8 cellular contexts compared by ENCODE assay signal in genomic region chr12:20220339-20220738, GRCh38.
A peak's percentile ranks its signal among the peaks of the same experiment; 100 is the strongest.
DNase-seq lines count a peak whose midpoint lies in the region; ATAC-seq and TF ChIP-seq lines count a peak whose summit lies in the region.

No MANE protein-coding gene starts in this region.

- no peaks in the 10 kb centered on the region for H3F3A ChIP-seq in neural progenitor cell (ENCODE audit: low read depth)

- no peaks in the 10 kb centered on the region for H3K9me3 ChIP-seq in neural progenitor cell (ENCODE audit: low read depth)

- H3K27ac ChIP-seq in neural progenitor cell: no peak overlapping the region

- H3K4me3 Mint-ChIP-seq in neural progenitor cell: no peak overlapping the region

- no peaks in the 10 kb centered on the region for H4K20me1 ChIP-seq in neural progenitor cell (ENCODE audit: low read depth)

- no peak overlapping the region for H3K9ac ChIP-seq in neural progenitor cell

- H2AFZ ChIP-seq in neural progenitor cell (replicated peaks): no peak overlapping the region

- no peaks in the 10 kb centered on the region for H3K4me1 Mint-ChIP-seq in neural progenitor cell

- no peak for ATAC-seq in GM21526 (IDR thresholded peaks at IDR 0.05; ENCODE audit: low FRiP score, unreplicated experiment)

- H3K4me1 ChIP-seq in neural progenitor cell: no peaks in the 10 kb centered on the region

- no peak overlapping the region for H3K4me3 ChIP-seq in GM06990 (replicated peaks; ENCODE audit: low read depth, low read length)
- no peak overlapping the region for H3K4me3 ChIP-seq in NB4 (ENCODE audit: low read depth, low read length)
- no peak overlapping the region for H3K4me3 ChIP-seq in choroid plexus epithelial cell (ENCODE audit: low read depth, low read length)
- no peak overlapping the region for H3K4me3 ChIP-seq in neural progenitor cell

- H3K27me3 ChIP-seq in GM06990 (replicated peaks; ENCODE audit: control insufficient read depth, insufficient read depth, low read length): no peaks in the 10 kb centered on the region
- no peaks in the 10 kb centered on the region for H3K27me3 ChIP-seq in neural progenitor cell

- DNase-seq in GM06990 (ENCODE audit: extremely low read depth, insufficient read length) (no peak), NB4 (ENCODE audit: low read depth) (peak; percentile 62), choroid plexus epithelial cell (ENCODE audit: low read depth) (peak; percentile 80), neural progenitor cell (ENCODE audit: low spot score) (peak; percentile 27), dedifferentiated amniotic fluid mesenchymal stem cell (ENCODE audit: extremely low spot score) (no peak), GF-D8 (lab: John Stamatoyannopoulos, UW) (no peak), NCI-H187 (lab: John Stamatoyannopoulos, UW) (no peak)

- H3K9me3 Mint-ChIP-seq in neural progenitor cell: peaks cover 58% of the 10 kb centered on the region

- no peaks in the 10 kb centered on the region for H3K79me2 ChIP-seq in neural progenitor cell (ENCODE audit: low read depth)

- TF ChIP-seq CTCF in GM06990 (IDR thresholded peaks at IDR 0.05; ENCODE audit: insufficient read depth, low read length, poor library complexity, severe bottlenecking): peak; percentile 27
- TF ChIP-seq CTCF in NB4 (IDR thresholded peaks at IDR 0.05; ENCODE audit: low read depth, low read length): peak; percentile 37
- peak; percentile 58 for TF ChIP-seq CTCF in choroid plexus epithelial cell (conservative IDR thresholded peaks at IDR 0.05; ENCODE audit: low read depth, low read length)
- TF ChIP-seq CTCF in neural progenitor cell (IDR thresholded peaks at IDR 0.05): peak; percentile 41

- TF ChIP-seq POLR2A in NB4 (IDR thresholded peaks at IDR 0.05; ENCODE audit: extremely low read depth, insufficient read length): no peak

- H3K36me3 ChIP-seq in GM06990 (ENCODE audit: control insufficient read depth, insufficient read depth, low read length): no peaks in the 10 kb centered on the region
- H3K36me3 ChIP-seq in neural progenitor cell: no peaks in the 10 kb centered on the region

- peaks cover 27% of the 10 kb centered on the region for H3K36me3 Mint-ChIP-seq in neural progenitor cell

- H3K4me2 ChIP-seq in neural progenitor cell: no peak overlapping the region

- H3K27me3 Mint-ChIP-seq in neural progenitor cell (ENCODE audit: insufficient read depth, low read depth): no peaks in the 10 kb centered on the region

- H3K27ac Mint-ChIP-seq in neural progenitor cell: no peak overlapping the region

Comparison
In these comparisons a context has a peak if more than half of its experiments do, and no peak if none do; other contexts are left out.
1. DNase-seq: peak in NB4 (single experiment), choroid plexus epithelial cell (single experiment) and neural progenitor cell (single experiment); none in GM06990 (single experiment), dedifferentiated amniotic fluid mesenchymal stem cell (single experiment), GF-D8 (single experiment) and NCI-H187 (0 of 2).
2. Peak in every context shown above with its lines, with median percentiles within 50 percentile points of each other: CTCF ChIP-seq.